21 cellular contexts compared by ENCODE assay signal in genomic region chr4:29558789-29559188, GRCh38.
"Had no signal": no experiment of that assay in that cellular context is flagged by ENCODE, and none has a peak within 500 bp of the region (broad histone marks: within the 10 kb centered on the region; RNA-seq: fewer than 3 reads in every experiment).

No MANE protein-coding gene starts in this region.

- H3K27ac Mint-ChIP-seq: activated CD4-positive, alpha-beta memory T cell treated with anti-CD3 and anti-CD28 coated beads for 36 hours; activated CD4-positive, alpha-beta T cell treated with anti-CD3 and anti-CD28 coated beads, Interleukin-2, amount 10 ng/mL, durations not matched to agents 7 days and 5 days; activated naive CD4-positive, alpha-beta T cell treated with anti-CD3 and anti-CD28 coated beads for 36 hours; activated naive CD8-positive, alpha-beta T cell; T-helper 17 cell had no signal

- DNase-seq: activated CD4-positive, alpha-beta memory T cell treated with anti-CD3 and anti-CD28 coated beads for 36 hours; activated CD4-positive, alpha-beta T cell treated with anti-CD3 and anti-CD28 coated beads, Interleukin-2, amount 10 ng/mL, durations not matched to agents 7 days and 5 days; activated CD4-positive, CD25-positive, alpha-beta regulatory T cell; activated CD8-positive, alpha-beta memory T cell treated with anti-CD3 and anti-CD28 coated beads for 24 hours; activated effector memory CD4-positive, alpha-beta T cell treated with anti-CD3 and anti-CD28 coated beads, Interleukin-2, amount 50 U/mL, for 16 hours; activated naive CD4-positive, alpha-beta T cell treated with anti-CD3 and anti-CD28 coated beads for 36 hours; activated T-cell treated with anti-CD3 and anti-CD28 coated beads, Interleukin-2, amount 50 U/mL, for 4 hours; cerebellar nuclear complex; MM.1S; NCI-H1105; NCI-H1436; NCI-H1694 treated with DMSO at 0.1 percent for 48 hours; NCI-H2029 treated with DMSO at 0.1 percent for 48 hours; NCI-H510A treated with DMSO at 0.1 percent for 48 hours; NCI-H69; NK-92 treated with Interleukin-12 subunit alpha and Interleukin-12 subunit beta, amount 100 ng/mL, for 24 hours; Peyer's patch; SHP77; T-helper 17 cell; T-helper 9 cell had no signal

- H3K4me3 Mint-ChIP-seq: activated CD4-positive, alpha-beta memory T cell treated with anti-CD3 and anti-CD28 coated beads for 36 hours; activated CD4-positive, alpha-beta T cell treated with anti-CD3 and anti-CD28 coated beads, Interleukin-2, amount 10 ng/mL, durations not matched to agents 7 days and 5 days; activated naive CD4-positive, alpha-beta T cell treated with anti-CD3 and anti-CD28 coated beads for 36 hours; activated naive CD8-positive, alpha-beta T cell; activated T-cell treated with anti-CD3 and anti-CD28 coated beads, Interleukin-2, amount 50 U/mL, for 4 hours; T-helper 17 cell had no signal

- ATAC-seq: activated T-cell treated with anti-CD3 and anti-CD28 coated beads, Interleukin-2, amount 50 U/mL, for 4 hours; T-helper 17 cell had no signal

- H3K27me3 ChIP-seq: Peyer's patch had no signal

- H3K27me3 Mint-ChIP-seq: activated CD4-positive, alpha-beta memory T cell treated with anti-CD3 and anti-CD28 coated beads for 36 hours; activated CD4-positive, alpha-beta T cell treated with anti-CD3 and anti-CD28 coated beads, Interleukin-2, amount 10 ng/mL, durations not matched to agents 7 days and 5 days; activated naive CD8-positive, alpha-beta T cell; T-helper 17 cell had no signal

- H3K4me1 Mint-ChIP-seq: activated CD4-positive, alpha-beta T cell treated with anti-CD3 and anti-CD28 coated beads, Interleukin-2, amount 10 ng/mL, durations not matched to agents 7 days and 5 days; T-helper 17 cell had no signal

- H3K4me3 ChIP-seq: Peyer's patch had no signal

- H3K36me3 ChIP-seq: Peyer's patch had no signal

- H3K36me3 Mint-ChIP-seq: activated CD4-positive, alpha-beta memory T cell treated with anti-CD3 and anti-CD28 coated beads for 36 hours; activated naive CD8-positive, alpha-beta T cell had no signal

- H3K27ac ChIP-seq: Peyer's patch had no signal
